21 cellular contexts compared by ENCODE assay signal in the genomic region with DNA sequence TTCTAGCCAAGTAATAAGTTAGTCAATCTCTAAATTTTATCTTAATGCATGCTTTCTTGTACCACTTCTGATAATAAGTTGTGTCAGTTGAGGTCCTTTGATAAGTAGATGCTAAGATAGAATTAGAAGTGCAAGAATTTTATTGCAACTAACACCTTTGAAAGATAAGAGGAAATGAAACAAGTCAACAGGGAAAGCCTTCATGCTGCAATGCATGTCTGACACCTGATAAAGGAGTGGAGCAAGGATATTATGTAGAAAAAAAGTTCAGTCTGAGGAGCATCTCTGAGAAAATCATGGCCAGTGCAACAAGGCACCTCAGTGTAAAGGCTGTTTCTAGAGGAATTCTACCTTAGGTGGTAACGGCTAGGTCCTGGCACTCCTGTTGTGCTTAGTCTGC.
DNase-seq lines count a peak whose midpoint lies in the region; ATAC-seq and FAIRE-seq lines count a peak whose summit lies in the region.
"Had no signal": no experiment of that assay in that cellular context is flagged by ENCODE, and none has a peak within 500 bp of the region (broad histone marks: within the 10 kb centered on the region; RNA-seq: fewer than 3 reads in every experiment).

No MANE protein-coding gene starts in this region.

- H3K4me3 ChIP-seq in small intestine (ENCODE audit: low read depth in 1 of 2, low read length in 2 of 2), result no peak overlapping the region
- H3K4me3 ChIP-seq: A549, HAP-1, K562, SJSA1 had no signal

- no peaks in the 10 kb centered on the region for H3K4me1 ChIP-seq in small intestine (ENCODE audit: control insufficient read depth in 2 of 2, insufficient read depth in 1 of 2, low read depth in 1 of 2, low read length in 1 of 2)
- H3K4me1 ChIP-seq: A549, SJSA1 had no signal

- DNase-seq in NAMALWA (ENCODE audit: low spot score) (peak; percentile 28), small intestine (peak; percentile 2), cerebellar cortex (ENCODE audit: low spot score) (no peak), hippocampal formation (lab: John Stamatoyannopoulos, UW) (no peak)
- no peak for DNase-seq in activated CD4-positive, alpha-beta T cell treated with anti-CD3 and anti-CD28 coated beads for 48 hours
- DNase-seq: CD4-positive, CD25-positive, alpha-beta regulatory T cell; COR-L47; DMS79; MM.1S; NCI-H1105; NCI-H2029 treated with DMSO at 0.1 percent for 48 hours; NCI-H226; NCI-H524; NCI-H82 had no signal

- H3K27me3 ChIP-seq in small intestine (ENCODE audit: control insufficient read depth in 2 of 2, insufficient read depth in 2 of 2, low read length in 2 of 2), result no peaks in the 10 kb centered on the region
- H3K27me3 ChIP-seq: SJSA1 had no signal

- peak; percentile 66 for ATAC-seq in GM18511 (IDR thresholded peaks at IDR 0.05; ENCODE audit: unreplicated experiment)
- ATAC-seq: A549, K562, Right ventricle myocardium inferior had no signal

- FAIRE-seq in colon (lab: Jason Lieb, UNC) (peak; percentile 14), small intestine (lab: Jason Lieb, UNC) (no peak)
- FAIRE-seq: K562 had no signal

- WGBS in small intestine, 3 donors, result 25 to 84% (median 47%) methylated on average over 1 of the region's 1 CpG

- no peaks in the 10 kb centered on the region for H3K36me3 ChIP-seq in small intestine (ENCODE audit: control insufficient read depth in 2 of 2, insufficient read depth in 2 of 2, low read length in 2 of 2)
- H3K36me3 ChIP-seq: HAP-1, SJSA1 had no signal

- no peaks in the 10 kb centered on the region for H3K9me3 ChIP-seq in small intestine (ENCODE audit: control insufficient read depth, low read depth)
- H3K9me3 ChIP-seq: A549, HAP-1, SJSA1 had no signal

- no peak overlapping the region for H3K27ac ChIP-seq in small intestine (ENCODE audit: low read depth in 1 of 2, low read length in 1 of 2)
- H3K27ac ChIP-seq: A549, SJSA1 had no signal

Comparison
In these comparisons a context has a peak if more than half of its experiments do, and no peak if none do; other contexts are left out.
1. DNase-seq: peak in NAMALWA (single experiment) and small intestine (single experiment); none in cerebellar cortex (single experiment), hippocampal formation (0 of 2) and activated CD4-positive, alpha-beta T cell treated with anti-CD3 and anti-CD28 coated beads for 48 hours (single experiment).